21 cellular contexts compared by ENCODE assay signal in genomic region chr7:124030964-124031363, GRCh38. TPM values are rescaled to one million over a fixed set of nuclear protein-coding genes. Genes with fewer than 3 reads are reported as not detected.
A peak's percentile ranks its signal among the peaks of the same experiment; 100 is the strongest.
DNase-seq lines count a peak whose midpoint lies in the region; ATAC-seq, FAIRE-seq and TF ChIP-seq lines count a peak whose summit lies in the region.
"Had no signal": no experiment of that assay in that cellular context is flagged by ENCODE, and none has a peak within 500 bp of the region (broad histone marks: within the 10 kb centered on the region; RNA-seq: fewer than 3 reads in every experiment).

No MANE protein-coding gene starts in this region.

- H3K4me3 ChIP-seq in SK-N-MC (peak overlapping the region; percentile 94), lower leg skin (ENCODE audit: low read depth, poor library complexity, severe bottlenecking) (no peak overlapping the region), WERI-Rb-1 (ENCODE audit: low read depth, low read length) (no peak overlapping the region)
- H3K4me3 ChIP-seq: BLaER1 had no signal

- TF ChIP-seq CTCF in lower leg skin (IDR thresholded peaks at IDR 0.05) (no peak), WERI-Rb-1 (IDR thresholded peaks at IDR 0.05; ENCODE audit: low read depth, low read length) (no peak)

- H3K9me3 ChIP-seq in SK-N-MC (ENCODE audit: low read depth, low read length) (no peaks in the 10 kb centered on the region), WERI-Rb-1 (ENCODE audit: severe bottlenecking) (no peaks in the 10 kb centered on the region)

- ATAC-seq in HG03354 (IDR thresholded peaks at IDR 0.05; ENCODE audit: poor library complexity, severe bottlenecking, unreplicated experiment), result no peak
- ATAC-seq: CD8-positive, alpha-beta T cell had no signal

- TF ChIP-seq POLR2A in GM12892 (IDR thresholded peaks at IDR 0.05; ENCODE audit: low read depth, low read length), result no peak
- no peak for TF ChIP-seq POLR2A in lower leg skin (IDR thresholded peaks at IDR 0.05)

- peak; percentile 72 for FAIRE-seq in GM12892 (lab: Jason Lieb, UNC)
- FAIRE-seq: G401.6, GM18507 had no signal

- H3K9ac ChIP-seq in SK-N-MC (ENCODE audit: insufficient read length), result no peak overlapping the region
- H3K9ac ChIP-seq: BLaER1, KMS-11 had no signal

- intact Hi-C loops in lower leg skin (cut with DNase I; ENCODE audit: low total_unique reads), result no loop called here

- no peak for DNase-seq in GM12892 (ENCODE audit: insufficient read length)
- DNase-seq in SK-N-MC (ENCODE audit: low read depth, low spot score), result no peak
- no peak for DNase-seq in substantia nigra (lab: John Stamatoyannopoulos, UW)
- no peak for DNase-seq in lower leg skin (ENCODE audit: low spot score in 2 of 2)
- DNase-seq in WERI-Rb-1, result no peak
- DNase-seq: CD8-positive, alpha-beta T cell; DND-41; GOT3; NCI-H1436; NCI-H2081; NCI-H510A treated with DMSO at 0.1 percent for 48 hours; OCI-M1; SHP77 treated with DMSO at 0.1 percent for 48 hours had no signal

- 52 to 60% methylated on average over 4 of the region's 4 CpGs for WGBS in lower leg skin, 2 donors

- no peak overlapping the region for H3K27ac ChIP-seq in SK-N-MC
- H3K27ac ChIP-seq in layer of hippocampus (ENCODE audit: low read depth, low read length), result peak overlapping the region; percentile 35
- peak overlapping the region; percentile 44 for H3K27ac ChIP-seq in substantia nigra (ENCODE audit: low read depth, low read length, poor library complexity, severe bottlenecking)
- no peak overlapping the region for H3K27ac ChIP-seq in WERI-Rb-1
- H3K27ac ChIP-seq: BLaER1, KMS-11 had no signal

- no peaks in the 10 kb centered on the region for H3K36me3 ChIP-seq in SK-N-MC (ENCODE audit: insufficient read depth, low read length)
- no peaks in the 10 kb centered on the region for H3K36me3 ChIP-seq in WERI-Rb-1
- H3K36me3 ChIP-seq: BLaER1 had no signal

- H3K27me3 ChIP-seq in layer of hippocampus (ENCODE audit: control insufficient read depth, insufficient read depth, low read length), result no peaks in the 10 kb centered on the region
- peaks cover 6% of the 10 kb centered on the region for H3K27me3 ChIP-seq in WERI-Rb-1 (ENCODE audit: insufficient read depth, low read depth, severe bottlenecking)
- H3K27me3 ChIP-seq: BLaER1 had no signal

RNA-seq across cellular contexts. Expression of gene TMEM229A, which starts 1.9 kb away (rescaled TPM):
- polyA plus RNA-seq in GM12892 (2012; ENCODE audit: missing spikeins), result not detected
- not detected for total RNA-seq in lower leg skin
- total RNA-seq: CD8-positive, alpha-beta T cell; M059J; RPMI7951 had no signal

Comparison
In these comparisons a context has a peak if more than half of its experiments do, and no peak if none do; other contexts are left out.
1. H3K27ac ChIP-seq: peak in layer of hippocampus (single experiment) and substantia nigra (single experiment); none in SK-N-MC (single experiment) and WERI-Rb-1 (single experiment).